Comparison of ENCODE assay signal across 19 cellular contexts in the genomic region with DNA sequence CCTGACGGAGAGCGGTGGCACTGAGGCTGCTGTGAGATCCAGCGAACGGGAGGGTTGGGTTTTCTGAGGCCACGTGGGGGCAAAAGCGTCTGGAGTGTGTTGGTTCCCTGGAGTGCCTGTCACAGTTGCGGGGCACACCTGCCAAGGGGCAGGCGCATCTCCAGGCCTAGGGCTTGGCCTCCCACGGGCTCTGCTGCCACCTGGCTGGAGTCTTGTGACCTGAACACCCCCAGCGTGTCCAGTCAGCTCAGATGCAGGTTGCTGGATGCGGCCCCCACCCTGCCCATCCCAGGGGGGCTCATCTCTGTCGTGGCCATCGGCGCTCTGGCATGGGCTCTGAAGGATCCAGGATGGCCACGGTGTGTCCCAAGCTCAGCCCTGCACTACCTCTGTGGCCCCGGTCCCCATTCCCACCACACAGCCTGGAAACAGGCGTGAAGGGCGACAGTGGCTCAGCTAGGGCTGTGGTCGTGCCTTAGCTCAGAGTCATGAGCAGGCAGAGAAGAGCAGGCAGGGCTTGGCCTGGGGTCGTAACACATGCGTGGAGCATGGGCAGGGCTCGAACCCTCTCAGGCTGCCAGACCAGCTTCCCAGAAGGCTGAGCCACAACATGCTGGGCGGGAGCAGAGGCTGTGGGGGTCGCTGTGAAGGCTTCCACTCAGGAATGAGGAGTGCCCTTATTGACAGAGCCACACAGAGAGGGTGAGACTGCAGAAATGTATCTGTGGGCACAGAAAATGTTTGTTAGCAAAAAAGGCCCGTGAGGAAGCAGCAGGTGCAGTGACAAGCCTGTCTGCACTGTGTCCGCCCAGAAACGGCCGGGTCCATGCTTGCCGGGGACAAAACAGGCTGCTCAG. TPM values are rescaled to one million over a fixed set of nuclear protein-coding genes. Genes with fewer than 3 reads are reported as not detected.
"Had no signal": no experiment of that assay in that cellular context is flagged by ENCODE, and none has a peak within 500 bp of the region (broad histone marks: within the 10 kb centered on the region; RNA-seq: fewer than 3 reads in every experiment).

No MANE protein-coding gene starts in this region.

- H3K4me3 ChIP-seq: esophagus squamous epithelium, sigmoid colon, skin epidermis, spleen, thoracic aorta, tibial nerve, upper lobe of left lung had no signal

- H3K9ac ChIP-seq: parathyroid adenoma had no signal

- H3K27me3 ChIP-seq: esophagus squamous epithelium, sigmoid colon, spleen, tibial nerve, upper lobe of left lung had no signal

- ATAC-seq: effector memory CD8-positive, alpha-beta T cell; left lobe of liver; natural killer cell; stimulated activated naive B cell treated with anti-CD40 and anti-IgM and Interleukin-4, amounts not matched to agents 10 μg/mL and 1 μg/mL and 100 μg/mL, for 72 hours had no signal

- H3K27ac ChIP-seq: esophagus squamous epithelium, parathyroid adenoma, sigmoid colon, skin epidermis, spleen, thoracic aorta, tibial nerve, upper lobe of left lung had no signal

- H2AFZ ChIP-seq: parathyroid adenoma had no signal

- DNase-seq: cerebellar nuclear complex; cortex of kidney; effector memory CD8-positive, alpha-beta T cell; esophagus squamous epithelium; foreskin melanocyte; hypothalamus; mammary epithelial cell; mesendoderm; midbrain; natural killer cell; sigmoid colon; spleen; stimulated activated naive B cell treated with anti-CD40 and anti-IgM and Interleukin-4, amounts not matched to agents 10 μg/mL and 1 μg/mL and 100 μg/mL, for 72 hours had no signal

- H3K9me3 ChIP-seq: esophagus squamous epithelium, sigmoid colon, spleen, thoracic aorta, tibial nerve, upper lobe of left lung had no signal

- H3K4me1 ChIP-seq: parathyroid adenoma had no signal

RNA-seq across cellular contexts. Expression of a gene that starts 52.8 kb away (rescaled TPM):
- total RNA-seq: sigmoid colon, thoracic aorta had no signal
